In genomic region chr1:15259608-15260007, GRCh38 we compare ENCODE assay signal across 13 cellular contexts. TPM values are rescaled to one million over a fixed set of nuclear protein-coding genes. Genes with fewer than 3 reads are reported as not detected.
"Had no signal": no experiment of that assay in that cellular context is flagged by ENCODE, and none has a peak within 500 bp of the region (broad histone marks: within the 10 kb centered on the region; RNA-seq: fewer than 3 reads in every experiment).

No MANE protein-coding gene starts in this region.

- H3K36me3 ChIP-seq: tibial artery had no signal

- H3K36me3 Mint-ChIP-seq: brain; naive thymus-derived CD4-positive, alpha-beta T cell had no signal

- H3K27ac Mint-ChIP-seq: activated CD8-positive, alpha-beta T cell treated with anti-CD3 and anti-CD28 coated beads for 36 hours; naive thymus-derived CD4-positive, alpha-beta T cell; progenitor cell of endocrine pancreas; stimulated activated naive CD8-positive, alpha-beta T cell treated with anti-CD3 and anti-CD28 coated beads, Interleukin-15, amount 100 ng/mL, for 72 hours had no signal

- ATAC-seq: activated CD8-positive, alpha-beta T cell treated with anti-CD3 and anti-CD28 coated beads for 36 hours; stimulated activated naive CD8-positive, alpha-beta T cell treated with anti-CD3 and anti-CD28 coated beads, Interleukin-15, amount 100 ng/mL, for 72 hours had no signal

- H3K4me1 ChIP-seq: tibial artery had no signal

- H3K9me3 ChIP-seq: tibial artery had no signal

- H3K4me3 ChIP-seq: lung, tibial artery had no signal

- DNase-seq: activated CD8-positive, alpha-beta T cell treated with anti-CD3 and anti-CD28 coated beads for 36 hours; activated naive CD4-positive, alpha-beta T cell treated with anti-CD3 and anti-CD28 coated beads, Interleukin-2, amount 50 U/mL, for 16 hours; activated T-cell treated with anti-CD3 and anti-CD28 coated beads for 4 hours; hypothalamus; kidney glomerular epithelial cell; naive thymus-derived CD4-positive, alpha-beta T cell; stimulated activated CD4-positive, alpha-beta T cell treated with anti-CD3 and anti-CD28 coated beads, Interleukin-2, amount 100 ng/mL, for 48 hours; stimulated activated naive CD8-positive, alpha-beta T cell treated with anti-CD3 and anti-CD28 coated beads, Interleukin-15, amount 100 ng/mL, for 72 hours; tibial artery had no signal

- H3K4me3 Mint-ChIP-seq: activated CD8-positive, alpha-beta T cell treated with anti-CD3 and anti-CD28 coated beads for 36 hours; brain; naive thymus-derived CD4-positive, alpha-beta T cell; stimulated activated naive CD8-positive, alpha-beta T cell treated with anti-CD3 and anti-CD28 coated beads, Interleukin-15, amount 100 ng/mL, for 72 hours had no signal

- H3K27ac ChIP-seq: tibial artery had no signal

RNA-seq across cellular contexts. Expression of gene FHAD1, which starts 12.6 kb away (rescaled TPM):
- total RNA-seq: glomerular endothelial cell had no signal
- polyA plus RNA-seq: naive thymus-derived CD4-positive, alpha-beta T cell had no signal
